In the genomic region with DNA sequence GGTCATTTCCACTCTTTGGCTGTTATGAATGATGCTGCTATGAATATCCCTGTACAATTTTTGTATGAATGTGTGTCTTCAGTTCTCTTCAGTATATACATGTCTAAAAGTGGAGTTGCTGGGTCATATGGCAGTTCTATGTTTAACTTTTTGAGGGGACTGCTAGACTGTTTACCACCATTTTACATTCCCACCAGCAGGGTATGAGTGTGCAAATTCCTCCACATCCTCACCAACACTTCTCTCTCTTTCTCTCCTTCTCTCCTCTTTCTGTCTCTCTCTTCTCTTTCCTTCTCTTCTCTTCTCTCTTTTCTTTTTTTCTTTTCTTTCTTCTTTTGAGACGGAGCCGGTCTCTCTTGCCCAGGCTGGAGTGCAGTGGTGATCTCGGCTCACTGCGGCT, we compare ENCODE assay signal across 25 cellular contexts. TPM values are rescaled to one million over a fixed set of nuclear protein-coding genes. Genes with fewer than 3 reads are reported as not detected.
DNase-seq lines count a peak whose midpoint lies in the region; ATAC-seq, FAIRE-seq and TF ChIP-seq lines count a peak whose summit lies in the region.
"Had no signal": no experiment of that assay in that cellular context is flagged by ENCODE, and none has a peak within 500 bp of the region (broad histone marks: within the 10 kb centered on the region; RNA-seq: fewer than 3 reads in every experiment).

No MANE protein-coding gene starts in this region.

- 80% methylated on average over 2 of the region's 4 CpGs; no CpG with 5 or more reads in 1 of the 2 experiments for WGBS in IMR-90 (ENCODE audit: extremely low coverage in 2 of 2, insufficient read length in 1 of 2), 2 experiments
- WGBS in endodermal cell (ENCODE audit: insufficient coverage in 1 of 2, insufficient read length in 1 of 2), 2 experiments: 88 to 96% methylated on average over 4 of the region's 4 CpGs

- TF ChIP-seq CTCF in BE2C (IDR thresholded peaks at IDR 0.05; ENCODE audit: low read depth, low read length) (peak; percentile 21; the same call in 1 of the 2 replicates), IMR-90 (conservative IDR thresholded peaks at IDR 0.05; ENCODE audit: low read depth, low read length) (peak; percentile 35), endodermal cell (conservative IDR thresholded peaks at IDR 0.05) (peak; percentile 69), neural crest cell (conservative IDR thresholded peaks at IDR 0.05) (peak; percentile 34)

- no TSS peak for BruUV-seq in IMR-90 (replicated peaks; lab: Mats Ljungman, UMichigan)

- intact Hi-C loops in IMR-90 (cut with micrococcal nuclease): loop anchor here (2.0 kb wide), 1 partner anchor 66 kb away; no protein-coding TSS in a partner anchor

- H3K4me1 Mint-ChIP-seq in endodermal cell (peaks cover 54% of the 10 kb centered on the region), neural crest cell (peaks cover 3% of the 10 kb centered on the region)
- H3K4me1 Mint-ChIP-seq: activated naive CD8-positive, alpha-beta T cell treated with anti-CD3 and anti-CD28 coated beads, Interleukin-2, amount 10 ng/mL, durations not matched to agents 7 days and 5 days had no signal

- H3K18ac ChIP-seq in IMR-90 (ENCODE audit: low read depth, low read length): no peak overlapping the region

- H2AFZ ChIP-seq in IMR-90 (replicated peaks; ENCODE audit: low read length, poor library complexity): no peak overlapping the region

- peaks cover 12 to 66% of the 10 kb centered on the region in 2 experiments for H3K79me1 ChIP-seq in IMR-90 (ENCODE audit: low read depth in 1 of 2, low read length in 2 of 2)

- H3K4me3 ChIP-seq in BE2C (ENCODE audit: low read depth, low read length) (no peak overlapping the region), IMR-90 (ENCODE audit: insufficient read depth, low read depth, low read length) (no peak overlapping the region), endodermal cell (ENCODE audit: low read length) (no peak overlapping the region)
- H3K4me3 ChIP-seq: body of pancreas, gastrocnemius medialis, ovary, sigmoid colon, suprapubic skin had no signal

- no peaks in the 10 kb centered on the region for H3K36me3 ChIP-seq in BE2C
- no peaks in the 10 kb centered on the region for H3K36me3 ChIP-seq in IMR-90 (ENCODE audit: control insufficient read depth, insufficient read depth, low read length)
- peaks cover 3% of the 10 kb centered on the region for H3K36me3 ChIP-seq in endodermal cell (ENCODE audit: control insufficient read depth, insufficient read depth, low read length)
- H3K36me3 ChIP-seq: gastrocnemius medialis, ovary, sigmoid colon, suprapubic skin had no signal

- H4K91ac ChIP-seq in IMR-90 (ENCODE audit: insufficient read depth, low read depth, low read length): no peak overlapping the region; the same call in 1 of the 2 replicates

- peaks cover 57% of the 10 kb centered on the region for H4K20me1 ChIP-seq in IMR-90 (ENCODE audit: insufficient read depth, low read length)

- H3K14ac ChIP-seq in IMR-90 (replicated peaks; ENCODE audit: low read depth, low read length): no peak overlapping the region

- H3K4me3 Mint-ChIP-seq in endodermal cell (no peak overlapping the region), neural crest cell (peak overlapping the region; percentile 17)
- H3K4me3 Mint-ChIP-seq: activated naive CD8-positive, alpha-beta T cell treated with anti-CD3 and anti-CD28 coated beads, Interleukin-2, amount 10 ng/mL, durations not matched to agents 7 days and 5 days; CD8-positive, alpha-beta T cell; dendritic cell treated with granulocyte-macrophage colony-stimulating factor and Interleukin-4, amounts not matched to agents 40 ng/mL and 50 ng/mL, for 4 days had no signal

- H3K4me1 ChIP-seq in BE2C: no peaks in the 10 kb centered on the region; the same call in none of the 2 replicates
- peaks cover 21% of the 10 kb centered on the region for H3K4me1 ChIP-seq in IMR-90 (ENCODE audit: control insufficient read depth, insufficient read depth, low read length)
- H3K4me1 ChIP-seq in endodermal cell (ENCODE audit: control insufficient read depth, insufficient read depth, low read length): peaks cover 11% of the 10 kb centered on the region

- H3K9me3 ChIP-seq in BE2C: no peaks in the 10 kb centered on the region
- no peaks in the 10 kb centered on the region for H3K9me3 ChIP-seq in IMR-90 (ENCODE audit: control insufficient read depth, insufficient read depth, low read length)
- no peaks in the 10 kb centered on the region for H3K9me3 ChIP-seq in endodermal cell (ENCODE audit: control insufficient read depth, low read length)
- H3K9me3 ChIP-seq: body of pancreas, gastrocnemius medialis, ovary, sigmoid colon, suprapubic skin had no signal

- no peak overlapping the region for H3K23ac ChIP-seq in IMR-90 (ENCODE audit: low read depth, low read length)

- TF ChIP-seq POLR2A in IMR-90 (IDR thresholded peaks at IDR 0.05; ENCODE audit: low read depth, low read length): no peak

- no peak overlapping the region for H3K56ac ChIP-seq in IMR-90 (ENCODE audit: extremely low read depth, insufficient read depth, low read length)

- H3K27ac Mint-ChIP-seq in endodermal cell (peak overlapping the region; percentile 38), neural crest cell (ENCODE audit: unreplicated experiment) (no peak overlapping the region)
- H3K27ac Mint-ChIP-seq: activated naive CD8-positive, alpha-beta T cell treated with anti-CD3 and anti-CD28 coated beads, Interleukin-2, amount 10 ng/mL, durations not matched to agents 7 days and 5 days; activated T-helper 2 cell treated with anti-CD3 and anti-CD28 coated beads, Interferon-gamma antibody, Interleukin-2, Interleukin-4, amounts not matched to agents 10 μg/mL and 5 μg/mL and 100 μg/mL, durations not matched to agents 14 hours and 24 hours and 36 hours; CD8-positive, alpha-beta T cell; dendritic cell treated with granulocyte-macrophage colony-stimulating factor and Interleukin-4, amounts not matched to agents 40 ng/mL and 50 ng/mL, for 4 days had no signal

- H3K27me3 Mint-ChIP-seq in endodermal cell (ENCODE audit: insufficient read depth): no peaks in the 10 kb centered on the region
- no peaks in the 10 kb centered on the region for H3K27me3 Mint-ChIP-seq in neural crest cell (ENCODE audit: low read depth)

- H2AK9ac ChIP-seq in IMR-90 (replicated peaks; ENCODE audit: low read depth, low read length, poor library complexity): no peak overlapping the region

- dilution Hi-C loops in IMR-90 (cut with HindIII; ENCODE audit: low sequenced_read_pairs, unreplicated experiment): no loop called here

- H2BK20ac ChIP-seq in IMR-90 (ENCODE audit: low read depth, low read length): no peak overlapping the region

- H3K27me3 ChIP-seq in BE2C (no peaks in the 10 kb centered on the region), IMR-90 (ENCODE audit: control insufficient read depth, insufficient read depth, low read length) (no peaks in the 10 kb centered on the region), endodermal cell (ENCODE audit: control insufficient read depth, insufficient read depth, low read length, poor library complexity, severe bottlenecking) (no peaks in the 10 kb centered on the region)
- H3K27me3 ChIP-seq: body of pancreas, gastrocnemius medialis, ovary, sigmoid colon, suprapubic skin had no signal

- H3K27ac ChIP-seq in IMR-90 (ENCODE audit: insufficient read depth, low read length) (no peak overlapping the region; the same call in 1 of the 2 replicates), endodermal cell (ENCODE audit: low read depth, low read length) (no peak overlapping the region), caudate nucleus (ENCODE audit: low read depth, low read length) (no peak overlapping the region)
- H3K27ac ChIP-seq: body of pancreas, gastrocnemius medialis, ovary, sigmoid colon, suprapubic skin had no signal

- in situ Hi-C loops in IMR-90 (cut with MboI; ENCODE audit: low sequenced_read_pairs): no loop called here

- H3K4ac ChIP-seq in IMR-90 (ENCODE audit: low read depth, low read length): peak overlapping the region; percentile 57

- H3K36me3 Mint-ChIP-seq in endodermal cell (ENCODE audit: low read depth) (peaks cover 3% of the 10 kb centered on the region), neural crest cell (ENCODE audit: low read depth) (no peaks in the 10 kb centered on the region)
- H3K36me3 Mint-ChIP-seq: activated naive CD8-positive, alpha-beta T cell treated with anti-CD3 and anti-CD28 coated beads, Interleukin-2, amount 10 ng/mL, durations not matched to agents 7 days and 5 days; CD8-positive, alpha-beta T cell had no signal

- no peak for TF ChIP-seq RAD21 in IMR-90 (IDR thresholded peaks at IDR 0.05; ENCODE audit: low read length)

- H3K9me3 Mint-ChIP-seq in endodermal cell (no peaks in the 10 kb centered on the region), neural crest cell (no peaks in the 10 kb centered on the region)
- H3K9me3 Mint-ChIP-seq: activated naive CD8-positive, alpha-beta T cell treated with anti-CD3 and anti-CD28 coated beads, Interleukin-2, amount 10 ng/mL, durations not matched to agents 7 days and 5 days; activated T-helper 2 cell treated with anti-CD3 and anti-CD28 coated beads, Interferon-gamma antibody, Interleukin-2, Interleukin-4, amounts not matched to agents 10 μg/mL and 5 μg/mL and 100 μg/mL, durations not matched to agents 14 hours and 24 hours and 36 hours; CD8-positive, alpha-beta T cell; dendritic cell treated with granulocyte-macrophage colony-stimulating factor and Interleukin-4, amounts not matched to agents 40 ng/mL and 50 ng/mL, for 4 days had no signal

- peak; percentile 22; the same call in 1 of the 2 replicates for ATAC-seq in IMR-90 (ENCODE audit: low read depth)
- no peak for ATAC-seq in HG02981 (IDR thresholded peaks at IDR 0.05; ENCODE audit: unreplicated experiment)
- ATAC-seq: body of pancreas; CD8-positive, alpha-beta T cell; gastrocnemius medialis had no signal

- peaks cover 18% of the 10 kb centered on the region; the same call in 1 of the 2 replicates for H3K9me1 ChIP-seq in IMR-90 (ENCODE audit: insufficient read depth, low read length)

- CTCF ChIA-PET in IMR-90 (lab: Yijun Ruan, JAX): interaction anchor here (2.2 kb wide), 1 partner anchor 155 kb away, joined by 6 read pairs; no protein-coding TSS in a partner anchor

- POLR2A ChIA-PET in IMR-90 (lab: Charles Lee; ENCODE audit: unreplicated experiment): no interaction called here

- H2BK120ac ChIP-seq in IMR-90 (ENCODE audit: low read depth, low read length): no peak overlapping the region

- H3K4me2 ChIP-seq in IMR-90 (ENCODE audit: low read depth, low read length): no peak overlapping the region

- H2BK15ac ChIP-seq in IMR-90 (ENCODE audit: low read depth, low read length): no peak overlapping the region

- DNase-seq in BE2C: no peak
- peak; percentile 41 for DNase-seq in IMR-90
- DNase-seq in endodermal cell: no peak
- DNase-seq in neural crest cell (ENCODE audit: low read depth, low spot score): no peak
- DNase-seq in caudate nucleus (lab: John Stamatoyannopoulos, UW): no peak
- DNase-seq in RCC 7860 (ENCODE audit: low spot score): no peak
- DNase-seq in hypothalamus (lab: John Stamatoyannopoulos, UW): no peak
- DNase-seq: activated CD4-positive, alpha-beta T cell treated with anti-CD3 and anti-CD28 coated beads for 4 hours; activated naive CD8-positive, alpha-beta T cell treated with anti-CD3 and anti-CD28 coated beads, Interleukin-2, amount 10 ng/mL, durations not matched to agents 7 days and 5 days; body of pancreas; CD8-positive, alpha-beta T cell; gastrocnemius medialis; H7; NCI-H1436 treated with DMSO at 0.1 percent for 48 hours; NCI-H2171; NCI-H526; ovary; sigmoid colon had no signal

- no peak overlapping the region for H4K5ac ChIP-seq in IMR-90 (ENCODE audit: low read depth, low read length)

- H3K9ac ChIP-seq in IMR-90 (ENCODE audit: low read depth, low read length) (no peak overlapping the region), endodermal cell (ENCODE audit: extremely low read depth, low read length, poor library complexity, severe bottlenecking) (no peak overlapping the region)

- H4K8ac ChIP-seq in IMR-90 (ENCODE audit: low read depth in 2 of 2, low read length in 2 of 2): no peak overlapping the region; a peak in 1 of 4 replicates

- H2BK5ac ChIP-seq in IMR-90 (ENCODE audit: low read depth, low read length, poor library complexity, severe bottlenecking): peak overlapping the region; percentile 75

- no peak for FAIRE-seq in RCC 7860 (lab: Jason Lieb, UNC)
- FAIRE-seq: endothelial cell of umbilical vein, GM12891, TTC549 had no signal

- no peak overlapping the region for H2AK5ac ChIP-seq in IMR-90 (ENCODE audit: low read depth, low read length)

RNA-seq across cellular contexts. Expression of gene WWC2, which starts 7.8 kb away (rescaled TPM):
- 8.5 TPM for polyA plus RNA-seq in BE2C (2012; ENCODE audit: insufficient read depth, insufficient read length, low read depth)
- total RNA-seq in IMR-90 (2012; rRNA removed) (27.4 and 28.1 TPM in 2 replicates), endodermal cell (100 to 1,000 TPM in 1 of 2 donors, 10 to 100 TPM in 1; 98.2 to 108 TPM), neural crest cell (24.6 and 25.1 TPM in 2 replicates)
- polyA plus RNA-seq in IMR-90 (2012; rRNA removed): 25.0 and 26.6 TPM in 2 replicates
- polyA plus RNA-seq in IMR-90 (2012; cell fraction: cytosol; rRNA removed): 8.8 and 32.0 TPM in 2 replicates
- 15.1 and 50.3 TPM in 2 replicates for polyA plus RNA-seq in IMR-90 (2012; cell fraction: nucleus; rRNA removed; ENCODE audit: low replicate concordance)
- 32.3 TPM for polyA plus RNA-seq in endodermal cell (2013, experiment 1 of 2)
- polyA plus RNA-seq in endodermal cell (2013, experiment 2 of 2): 32.7 TPM
